Comparison of ENCODE assay signal across 17 cellular contexts in the genomic region with DNA sequence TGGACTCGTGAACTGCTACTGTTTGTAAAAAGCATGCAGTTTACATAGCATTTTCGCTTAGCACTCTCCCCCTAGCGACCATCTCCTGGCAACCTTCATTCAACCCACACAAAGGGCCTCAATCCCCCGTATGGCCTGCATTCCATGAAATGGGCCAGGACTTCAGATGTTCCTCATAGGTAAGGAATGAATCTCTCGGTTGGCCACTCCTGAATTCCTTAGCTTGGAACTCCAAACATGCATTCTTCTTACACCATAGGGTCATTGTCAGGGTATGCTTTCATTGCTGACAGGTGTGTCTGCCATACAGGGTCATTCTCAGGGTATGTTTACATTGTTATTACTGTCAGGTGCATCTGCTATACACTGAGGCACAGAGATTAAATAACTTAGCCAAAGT.
A peak's percentile ranks its signal among the peaks of the same experiment; 100 is the strongest.
DNase-seq lines count a peak whose midpoint lies in the region; TF ChIP-seq lines count a peak whose summit lies in the region.
"Had no signal": no experiment of that assay in that cellular context is flagged by ENCODE, and none has a peak within 500 bp of the region (broad histone marks: within the 10 kb centered on the region; RNA-seq: fewer than 3 reads in every experiment).

No MANE protein-coding gene starts in this region.

- no peak overlapping the region for H3K4me3 ChIP-seq in fibroblast of the aortic adventitia (ENCODE audit: low read depth, low read length)
- H3K4me3 ChIP-seq: BLaER1, prostate gland had no signal

- peak; percentile 33 for DNase-seq in ELF-1 (ENCODE audit: low read depth, low spot score)
- peak; percentile 65 for DNase-seq in NCI-H748 (lab: John Stamatoyannopoulos, UW; ENCODE audit: unreplicated experiment)
- peak; percentile 35 for DNase-seq in fibroblast of the aortic adventitia (ENCODE audit: low read depth)
- DNase-seq in renal cortical epithelial cell (ENCODE audit: low read depth), result peak; percentile 77
- no peak for DNase-seq in 8988T
- DNase-seq in NCI-H2029 (lab: John Stamatoyannopoulos, UW), result no peak
- no peak for DNase-seq in NCI-H526 (lab: John Stamatoyannopoulos, UW)
- DNase-seq: activated CD4-positive, alpha-beta T cell treated with anti-CD3 and anti-CD28 coated beads, Interleukin-2, amount 50 U/mL, for 1 hour; activated gamma-delta T cell treated with Interleukin-2 at 50 U/mL for 16 hours; amniotic stem cell; DMS 273 treated with DMSO at 0.1 percent for 48 hours; effector CD8-positive, alpha-beta T cell; kidney; MM.1S; NCI-H2107 had no signal

- TF ChIP-seq CTCF in fibroblast of the aortic adventitia (IDR thresholded peaks at IDR 0.05; ENCODE audit: insufficient read depth, low read length), result no peak

Comparison
In these comparisons a context has a peak if more than half of its experiments do, and no peak if none do; other contexts are left out.
1. DNase-seq: peak in ELF-1 (single experiment), NCI-H748 (single experiment), fibroblast of the aortic adventitia (single experiment) and renal cortical epithelial cell (single experiment); none in 8988T (single experiment), NCI-H2029 (single experiment) and NCI-H526 (0 of 2).